26 cellular contexts compared by ENCODE assay signal in genomic region chr1:6473974-6474814, GRCh38. TPM values are rescaled to one million over a fixed set of nuclear protein-coding genes. Genes with fewer than 3 reads are reported as not detected.
DNase-seq lines count a peak whose midpoint lies in the region; ATAC-seq, FAIRE-seq and TF ChIP-seq lines count a peak whose summit lies in the region.
"Had no signal": no experiment of that assay in that cellular context is flagged by ENCODE, and none has a peak within 500 bp of the region (broad histone marks: within the 10 kb centered on the region; RNA-seq: fewer than 3 reads in every experiment).

No MANE protein-coding gene starts in this region.

- H3K4me1 Mint-ChIP-seq in Caco-2 (ENCODE audit: low read depth, unreplicated experiment) (peaks cover 8% of the 10 kb centered on the region), WTC11 (peaks cover 34% of the 10 kb centered on the region)
- H3K4me1 Mint-ChIP-seq in CD8-positive, alpha-beta memory T cell = peaks cover 0 to 7% (median 0%) of the 10 kb centered on the region in 3 donors

- H3K9me3 ChIP-seq in Caco-2 = no peaks in the 10 kb centered on the region
- no peaks in the 10 kb centered on the region for H3K9me3 ChIP-seq in CD8-positive, alpha-beta memory T cell (ENCODE audit: low read length)
- H3K9me3 ChIP-seq: BLaER1 treated with 17β-estradiol and CSF1 and Interleukin-3, amounts not matched to agents 10 nM and 100 nM; left ventricle myocardium inferior; thyroid gland had no signal

- no peaks in the 10 kb centered on the region for H3K27me3 ChIP-seq in Caco-2 (replicated peaks; ENCODE audit: control insufficient read depth, insufficient read depth, low read length)
- no peaks in the 10 kb centered on the region for H3K27me3 ChIP-seq in CD8-positive, alpha-beta memory T cell (ENCODE audit: insufficient read depth, low read length, poor library complexity, severe bottlenecking)
- H3K27me3 ChIP-seq: BLaER1 treated with 17β-estradiol and CSF1 and Interleukin-3, amounts not matched to agents 10 nM and 100 nM; thyroid gland had no signal

- POLR2A ChIA-PET in Caco-2 (lab: Charles Lee) (no interaction called here), WTC11 (lab: Charles Lee) (no interaction called here)
- POLR2A ChIA-PET in CD8-positive, alpha-beta memory T cell (lab: Charles Lee) = no interaction called here

- no peak for FAIRE-seq in HTR-8/SVneo (lab: Jason Lieb, UNC)
- FAIRE-seq: A204.1, TTC549 had no signal

- peak; percentile 34 to 67 for DNase-seq in Caco-2
- peak; percentile 87 for DNase-seq in NCI-H1436 (lab: John Stamatoyannopoulos, UW)
- DNase-seq in NCI-H345 (lab: John Stamatoyannopoulos, UW) = peak; percentile 92
- DNase-seq in WTC11 (ENCODE audit: low spot score) = peak; percentile 59
- DNase-seq in HTR-8/SVneo (ENCODE audit: insufficient read length, low spot score) = no peak
- DNase-seq in CD8-positive, alpha-beta memory T cell = no peak
- no peak for DNase-seq in middle frontal gyrus (ENCODE audit: extremely low spot score, low spot score)
- DNase-seq: activated CD4-positive, alpha-beta T cell treated with anti-CD3 and anti-CD28 coated beads, Interleukin-2, amount 10 ng/mL, durations not matched to agents 24 days and 14 days; activated CD8-positive, alpha-beta memory T cell treated with anti-CD3 and anti-CD28 coated beads, Interleukin-2, amount 50 U/mL, for 48 hours; activated gamma-delta T cell treated with Interleukin-2 at 50 U/mL for 16 hours; effector memory CD8-positive, alpha-beta T cell; H9; left ventricle myocardium inferior; MM.1S; NCI-H524 treated with DMSO at 0.1 percent for 48 hours; occipital lobe; PC-9; retina; thyroid gland had no signal

- intact Hi-C loops in Caco-2 (cut with micrococcal nuclease; ENCODE audit: unreplicated experiment) = no loop called here

- CTCF ChIA-PET in Caco-2 (lab: Charles Lee) (interaction anchor here (0.7 to 2.0 kb wide), 3 partner anchors 36 to 361 kb away, joined by 3 to 7 read pairs (median 5); no protein-coding TSS in a partner anchor), WTC11 (lab: Charles Lee) (interaction anchor here (1.3 to 6.3 kb wide), 8 partner anchors 8 to 54 kb away, joined by 4 to 73 read pairs (median 23); partner anchors contain the start of genes HES2 and TNFRSF25)
- CTCF ChIA-PET in CD8-positive, alpha-beta memory T cell (lab: Charles Lee) = interaction anchor here (1.1 to 1.8 kb wide), 4 partner anchors 11 to 40 kb away, joined by 3 to 6 read pairs (median 4); no protein-coding TSS in a partner anchor

- ATAC-seq in WTC11 (0 out of 2 replicates have a peak, but pooled peaks have one; percentile 1), GM18502 (IDR thresholded peaks at IDR 0.05; ENCODE audit: poor library complexity, unreplicated experiment) (no peak)
- ATAC-seq: effector memory CD8-positive, alpha-beta T cell had no signal

- H3K9me3 Mint-ChIP-seq in Caco-2 (ENCODE audit: unreplicated experiment) (no peaks in the 10 kb centered on the region), WTC11 (no peaks in the 10 kb centered on the region)
- H3K9me3 Mint-ChIP-seq in CD8-positive, alpha-beta memory T cell = no peaks in the 10 kb centered on the region
- H3K9me3 Mint-ChIP-seq: activated CD4-positive, alpha-beta T cell treated with anti-CD3 and anti-CD28 coated beads, Interleukin-2, amount 10 ng/mL, durations not matched to agents 24 days and 14 days; central memory CD8-positive, alpha-beta T cell; effector memory CD8-positive, alpha-beta T cell; H9; stimulated activated memory B cell treated with anti-CD40 and anti-IgM and Interleukin-4, amounts not matched to agents 10 μg/mL and 1 μg/mL and 100 μg/mL, for 72 hours had no signal

- no peak overlapping the region for H3K4me3 ChIP-seq in Caco-2 (ENCODE audit: low read depth, low read length)
- no peak overlapping the region for H3K4me3 ChIP-seq in CD8-positive, alpha-beta memory T cell (ENCODE audit: low read length)
- H3K4me3 ChIP-seq: BLaER1 treated with 17β-estradiol and CSF1 and Interleukin-3, amounts not matched to agents 10 nM and 100 nM; left ventricle myocardium inferior; PC-9; thyroid gland had no signal

- no peak overlapping the region for H3K27ac Mint-ChIP-seq in Caco-2 (ENCODE audit: unreplicated experiment)
- no peak overlapping the region for H3K27ac Mint-ChIP-seq in WTC11
- H3K27ac Mint-ChIP-seq in CD8-positive, alpha-beta memory T cell = no peak overlapping the region
- H3K27ac Mint-ChIP-seq: activated CD4-positive, alpha-beta T cell treated with anti-CD3 and anti-CD28 coated beads, Interleukin-2, amount 10 ng/mL, durations not matched to agents 24 days and 14 days; effector memory CD8-positive, alpha-beta T cell; stimulated activated memory B cell treated with anti-CD40 and anti-IgM and Interleukin-4, amounts not matched to agents 10 μg/mL and 1 μg/mL and 100 μg/mL, for 72 hours had no signal

- peaks cover 42% of the 10 kb centered on the region for H3K4me1 ChIP-seq in Caco-2
- peaks cover 8% of the 10 kb centered on the region for H3K4me1 ChIP-seq in CD8-positive, alpha-beta memory T cell (ENCODE audit: insufficient read depth, low read length)
- H3K4me1 ChIP-seq: BLaER1 treated with 17β-estradiol and CSF1 and Interleukin-3, amounts not matched to agents 10 nM and 100 nM; thyroid gland had no signal

- H3K27me3 Mint-ChIP-seq in Caco-2 (ENCODE audit: insufficient read depth, unreplicated experiment) (no peaks in the 10 kb centered on the region), WTC11 (ENCODE audit: low read depth) (no peaks in the 10 kb centered on the region)
- peaks cover 0 to 3% of the 10 kb centered on the region in 2 donors for H3K27me3 Mint-ChIP-seq in CD8-positive, alpha-beta memory T cell
- H3K27me3 Mint-ChIP-seq: central memory CD8-positive, alpha-beta T cell had no signal

- no peak overlapping the region for H3K27ac ChIP-seq in CD8-positive, alpha-beta memory T cell (ENCODE audit: low read depth, low read length)
- H3K27ac ChIP-seq: BLaER1 treated with 17β-estradiol and CSF1 and Interleukin-3, amounts not matched to agents 10 nM and 100 nM; left ventricle myocardium inferior; PC-9; thyroid gland had no signal

- TF ChIP-seq CTCF in Caco-2 (IDR thresholded peaks at IDR 0.05; ENCODE audit: insufficient read depth in 1 of 2, low read depth in 1 of 2, low read length in 1 of 2, severe bottlenecking in 1 of 2, unreplicated experiment in 1 of 2) = no peak
- TF ChIP-seq CTCF in WTC11 (IDR thresholded peaks at IDR 0.05) = no peak

- no TSS peak for BruUV-seq in Caco-2 (replicated peaks; lab: Mats Ljungman, UMichigan)

- H3K4me3 Mint-ChIP-seq in Caco-2 (ENCODE audit: unreplicated experiment) (no peak overlapping the region), WTC11 (no peak overlapping the region)
- no peak overlapping the region for H3K4me3 Mint-ChIP-seq in CD8-positive, alpha-beta memory T cell
- H3K4me3 Mint-ChIP-seq: activated CD4-positive, alpha-beta T cell treated with anti-CD3 and anti-CD28 coated beads, Interleukin-2, amount 10 ng/mL, durations not matched to agents 24 days and 14 days; central memory CD8-positive, alpha-beta T cell; effector memory CD8-positive, alpha-beta T cell; H9; stimulated activated memory B cell treated with anti-CD40 and anti-IgM and Interleukin-4, amounts not matched to agents 10 μg/mL and 1 μg/mL and 100 μg/mL, for 72 hours had no signal

- peaks cover 2% of the 10 kb centered on the region; the same call in 1 of the 2 replicates for H3K36me3 ChIP-seq in Caco-2 (ENCODE audit: control insufficient read depth, insufficient read depth, low read length)
- no peaks in the 10 kb centered on the region for H3K36me3 ChIP-seq in CD8-positive, alpha-beta memory T cell (ENCODE audit: insufficient read depth, low read length)
- H3K36me3 ChIP-seq: BLaER1 treated with 17β-estradiol and CSF1 and Interleukin-3, amounts not matched to agents 10 nM and 100 nM had no signal

- H3K36me3 Mint-ChIP-seq in Caco-2 (ENCODE audit: insufficient read depth, unreplicated experiment) (peaks cover 15% of the 10 kb centered on the region), WTC11 (peaks cover 16% of the 10 kb centered on the region)
- H3K36me3 Mint-ChIP-seq in CD8-positive, alpha-beta memory T cell = no peaks in the 10 kb centered on the region
- H3K36me3 Mint-ChIP-seq: stimulated activated memory B cell treated with anti-CD40 and anti-IgM and Interleukin-4, amounts not matched to agents 10 μg/mL and 1 μg/mL and 100 μg/mL, for 72 hours had no signal

TF ChIP-seq in WTC11, 78 proteins besides CTCF, POLR2A, EP300 and RAD21:
- no peak for TF ChIP-seq ZNF263 (CRISPR knock-in tag; IDR thresholded peaks at IDR 0.05; ENCODE audit: low read depth)

RNA-seq across cellular contexts. Expression of gene TNFRSF25, which starts 8.2 kb away (rescaled TPM):
- 15.0 and 16.3 TPM in 2 replicates for total RNA-seq in Caco-2 (2022)
- total RNA-seq in WTC11 (2021) = 19.5 to 26.1 TPM (median 22.6 TPM) in 3 replicates
- total RNA-seq in CD8-positive, alpha-beta memory T cell = 100 to 1,000 TPM in 1 of 2 experiments, 10 to 100 TPM in 1; 90.8 to 100 TPM
- polyA plus RNA-seq in CD8-positive, alpha-beta memory T cell = 30.0 TPM

RNA-seq across cellular contexts. Expression of gene PLEKHG5, which starts 17.3 kb away (rescaled TPM):
- total RNA-seq in Caco-2 (2022) (11.6 and 12.2 TPM in 2 replicates), WTC11 (2021) (27.5 to 32.0 TPM (median 30.8 TPM) in 3 replicates)
- 1 to 10 TPM; 2.2 to 2.6 TPM for total RNA-seq in CD8-positive, alpha-beta memory T cell
- polyA plus RNA-seq in CD8-positive, alpha-beta memory T cell = 1.0 TPM

RNA-seq across cellular contexts. Expression of gene ESPN, which starts 49.6 kb away (rescaled TPM):
- total RNA-seq in Caco-2 (2022) (14.9 and 16.3 TPM in 2 replicates), WTC11 (2021) (46.1 to 70.3 TPM (median 68.1 TPM) in 3 replicates)
- total RNA-seq in CD8-positive, alpha-beta memory T cell = under 1 TPM; 0.28 to 0.60 TPM
- polyA plus RNA-seq in CD8-positive, alpha-beta memory T cell = 0.48 TPM
- total RNA-seq: Daoy, occipital lobe had no signal

RNA-seq across cellular contexts. Expression of gene HES2, which starts 54.5 kb away (rescaled TPM):
- total RNA-seq in Caco-2 (2022) (0.37 and 0.91 TPM in 2 replicates), WTC11 (2021) (1.9 to 2.7 TPM (median 1.9 TPM) in 3 replicates)
- total RNA-seq in CD8-positive, alpha-beta memory T cell = under 1 TPM; 0.18 to 0.35 TPM
- not detected for polyA plus RNA-seq in CD8-positive, alpha-beta memory T cell
- total RNA-seq: Daoy, left ventricle myocardium inferior, thyroid gland had no signal

Comparison
In these comparisons a context has a peak if more than half of its experiments do, and no peak if none do; other contexts are left out.
1. DNase-seq: peak in Caco-2 (2 of 2), NCI-H1436 (single experiment), NCI-H345 (single experiment) and WTC11 (single experiment); none in HTR-8/SVneo (single experiment), CD8-positive, alpha-beta memory T cell (0 of 5) and middle frontal gyrus (single experiment).